In the genomic region with DNA sequence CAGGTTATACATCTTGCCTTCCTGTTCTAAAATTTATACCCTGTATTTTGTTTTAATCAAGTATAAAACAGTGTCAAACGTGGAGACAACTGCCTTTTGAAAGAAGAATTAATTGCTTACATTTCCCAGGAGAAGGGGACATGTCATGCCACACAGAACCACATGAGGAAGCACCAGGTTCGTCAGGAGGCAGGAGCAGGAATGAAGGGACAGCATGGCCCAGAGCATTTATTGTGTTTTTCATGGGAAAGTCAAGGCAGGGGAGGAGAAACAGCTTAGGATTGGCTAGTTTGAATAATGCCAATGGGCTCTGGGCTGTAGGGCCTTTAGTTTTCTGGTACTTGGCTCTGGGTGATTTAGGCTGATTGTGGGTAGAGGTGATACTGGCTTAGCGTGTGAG, we compare ENCODE assay signal across 25 cellular contexts.
"Had no signal": no experiment of that assay in that cellular context is flagged by ENCODE, and none has a peak within 500 bp of the region (broad histone marks: within the 10 kb centered on the region; RNA-seq: fewer than 3 reads in every experiment).

No MANE protein-coding gene starts in this region.

- H3K27me3 Mint-ChIP-seq: naive thymus-derived CD8-positive, alpha-beta T cell had no signal

- H3K36me3 Mint-ChIP-seq: activated naive CD4-positive, alpha-beta T cell treated with anti-CD3 and anti-CD28 coated beads, Interleukin-2, amount 10 ng/mL, durations not matched to agents 7 days and 5 days; mesothelial cell of epicardium had no signal

- H3K27me3 ChIP-seq: pancreas, right atrium auricular region, upper lobe of left lung had no signal

- FAIRE-seq: astrocyte, endothelial cell of umbilical vein, pancreas had no signal

- H3K9me3 Mint-ChIP-seq: activated CD4-positive, alpha-beta memory T cell treated with anti-CD3 and anti-CD28 coated beads for 36 hours; activated naive CD4-positive, alpha-beta T cell treated with anti-CD3 and anti-CD28 coated beads, Interleukin-2, amount 10 ng/mL, durations not matched to agents 7 days and 5 days; mesothelial cell of epicardium had no signal

- H3K4me3 Mint-ChIP-seq: activated CD4-positive, alpha-beta memory T cell treated with anti-CD3 and anti-CD28 coated beads for 36 hours; activated naive CD4-positive, alpha-beta T cell treated with anti-CD3 and anti-CD28 coated beads, Interleukin-2, amount 10 ng/mL, durations not matched to agents 7 days and 5 days; mesothelial cell of epicardium had no signal

- H3K4me3 ChIP-seq: left ventricle myocardium inferior, pancreas, psoas muscle, right atrium auricular region, spleen, thoracic aorta, upper lobe of left lung had no signal

- DNase-seq: activated CD4-positive, alpha-beta memory T cell treated with anti-CD3 and anti-CD28 coated beads for 36 hours; activated CD4-positive, alpha-beta T cell treated with anti-CD3 and anti-CD28 coated beads for 48 hours; activated CD4-positive, CD25-positive, alpha-beta regulatory T cell; activated effector memory CD4-positive, alpha-beta T cell treated with Interleukin-2 at 50 U/mL for 16 hours; activated naive CD4-positive, alpha-beta T cell treated with anti-CD3 and anti-CD28 coated beads, Interleukin-2, amount 10 ng/mL, durations not matched to agents 7 days and 5 days; activated T-cell treated with anti-CD3 and anti-CD28 coated beads, Interleukin-2, amount 50 U/mL, for 48 hours; central memory CD4-positive, alpha-beta T cell; dermis blood vessel endothelial cell; effector memory CD4-positive, alpha-beta T cell; foreskin melanocyte; left ventricle myocardium inferior; pancreas; psoas muscle; spleen; stimulated activated CD4-positive, alpha-beta T cell treated with anti-CD3 and anti-CD28 coated beads, Interleukin-4, amount 100 ng/mL, for 1 hour; stimulated activated naive CD4-positive, alpha-beta T cell; T-helper 9 cell; upper lobe of left lung had no signal

- H3K4me1 ChIP-seq: left ventricle myocardium inferior, pancreas, psoas muscle, right atrium auricular region, spleen, upper lobe of left lung had no signal

- ATAC-seq: esophagus mucosa; naive thymus-derived CD8-positive, alpha-beta T cell; pancreas; psoas muscle had no signal

- H3K4me1 Mint-ChIP-seq: mesothelial cell of epicardium had no signal

- H3K9me3 ChIP-seq: left ventricle myocardium inferior, pancreas, psoas muscle, right atrium auricular region, spleen, thoracic aorta, upper lobe of left lung had no signal

- H3K27ac ChIP-seq: left ventricle myocardium inferior, pancreas, psoas muscle, right atrium auricular region, spleen, thoracic aorta, upper lobe of left lung had no signal

- H3K36me3 ChIP-seq: left ventricle myocardium inferior, pancreas, right atrium auricular region, spleen, thoracic aorta, upper lobe of left lung had no signal

- H3K27ac Mint-ChIP-seq: activated CD4-positive, alpha-beta memory T cell treated with anti-CD3 and anti-CD28 coated beads for 36 hours; activated naive CD4-positive, alpha-beta T cell treated with anti-CD3 and anti-CD28 coated beads, Interleukin-2, amount 10 ng/mL, durations not matched to agents 7 days and 5 days; mesothelial cell of epicardium had no signal
